In genomic region chr6:105825210-105825609, GRCh38 we compare ENCODE assay signal across 31 cellular contexts.
"Had no signal": no experiment of that assay in that cellular context is flagged by ENCODE, and none has a peak within 500 bp of the region (broad histone marks: within the 10 kb centered on the region; RNA-seq: fewer than 3 reads in every experiment).

No MANE protein-coding gene starts in this region.

- H3K27ac ChIP-seq: ascending aorta, cardiac muscle cell, PC-9, VCaP had no signal

- H3K36me3 Mint-ChIP-seq: activated naive CD4-positive, alpha-beta T cell treated with anti-CD3 and anti-CD28 coated beads, Interleukin-2, amount 50 U/mL, for 24 hours had no signal

- H3K4me3 ChIP-seq: ascending aorta, cardiac muscle cell, MG63, PC-9 had no signal

- H3K9me3 ChIP-seq: ascending aorta had no signal

- H3K36me3 ChIP-seq: ascending aorta, cardiac muscle cell, MG63 had no signal

- ATAC-seq: activated CD8-positive, alpha-beta T cell treated with anti-CD3 and anti-CD28 coated beads for 36 hours had no signal

- H3K27me3 Mint-ChIP-seq: activated CD4-positive, alpha-beta T cell treated with anti-CD3 and anti-CD28 coated beads, Interleukin-2, amount 10 ng/mL, durations not matched to agents 24 days and 14 days; activated naive CD4-positive, alpha-beta T cell treated with anti-CD3 and anti-CD28 coated beads, Interleukin-2, amount 50 U/mL, for 24 hours; activated T-helper 17 cell treated with anti-CD3 and anti-CD28 coated beads, Interleukin-2, amount 50 U/mL, for 72 hours; central memory CD8-positive, alpha-beta T cell had no signal

- DNase-seq: activated CD4-positive, alpha-beta T cell treated with anti-CD3 and anti-CD28 coated beads, Interleukin-2, amount 10 ng/mL, durations not matched to agents 24 days and 14 days; activated CD4-positive, alpha-beta T cell treated with anti-CD3 and anti-CD28 coated beads, Interleukin-2, amount 50 U/mL, for 4 hours; activated CD8-positive, alpha-beta T cell treated with anti-CD3 and anti-CD28 coated beads for 36 hours; activated gamma-delta T cell; activated naive CD4-positive, alpha-beta T cell treated with Interleukin-2 at 50 U/mL for 16 hours; activated naive CD8-positive, alpha-beta T cell treated with anti-CD3 and anti-CD28 coated beads, Interleukin-2, amount 10 ng/mL, durations not matched to agents 7 days and 5 days; activated T-cell treated with anti-CD3 and anti-CD28 coated beads, Interleukin-2, amount 50 U/mL, for 1 hour; activated T-cell treated with anti-CD3 and anti-CD28 coated beads, Interleukin-2, amount 50 U/mL, for 72 hours; amygdala; Kasumi-1; MG63; NCI-H1048; NCI-H1105 treated with DMSO at 0.1 percent for 48 hours; NCI-H1436; NCI-H1694; NCI-H1930; NCI-H2081 treated with DMSO at 0.1 percent for 48 hours; NCI-H510A; NCI-H526; NCI-H748 treated with DMSO at 0.1 percent for 48 hours; NK-92 treated with Interleukin-12 subunit alpha and Interleukin-12 subunit beta, amount 100 ng/mL, for 24 hours; PC-9; Right ventricle myocardium superior; SW 1271; T-helper 9 cell had no signal

- H2AFZ ChIP-seq: PC-9 had no signal

- H3K4me1 Mint-ChIP-seq: activated naive CD4-positive, alpha-beta T cell treated with anti-CD3 and anti-CD28 coated beads, Interleukin-2, amount 50 U/mL, for 24 hours; activated naive CD8-positive, alpha-beta T cell treated with anti-CD3 and anti-CD28 coated beads, Interleukin-2, amount 10 ng/mL, durations not matched to agents 7 days and 5 days; activated T-helper 17 cell treated with anti-CD3 and anti-CD28 coated beads, Interleukin-2, amount 50 U/mL, for 72 hours; central memory CD8-positive, alpha-beta T cell had no signal

- H3K9me3 Mint-ChIP-seq: activated CD8-positive, alpha-beta T cell treated with anti-CD3 and anti-CD28 coated beads for 36 hours; activated T-helper 17 cell treated with anti-CD3 and anti-CD28 coated beads, Interleukin-2, amount 50 U/mL, for 72 hours; central memory CD8-positive, alpha-beta T cell had no signal

- H3K27ac Mint-ChIP-seq: activated CD4-positive, alpha-beta T cell treated with anti-CD3 and anti-CD28 coated beads, Interleukin-2, amount 10 ng/mL, durations not matched to agents 24 days and 14 days; activated CD8-positive, alpha-beta T cell treated with anti-CD3 and anti-CD28 coated beads for 36 hours; activated naive CD4-positive, alpha-beta T cell treated with anti-CD3 and anti-CD28 coated beads, Interleukin-2, amount 50 U/mL, for 24 hours; activated naive CD8-positive, alpha-beta T cell treated with anti-CD3 and anti-CD28 coated beads, Interleukin-2, amount 10 ng/mL, durations not matched to agents 7 days and 5 days; activated T-cell treated with anti-CD3 and anti-CD28 coated beads, Interleukin-2, amount 50 U/mL, for 72 hours; activated T-helper 17 cell treated with anti-CD3 and anti-CD28 coated beads, Interleukin-2, amount 50 U/mL, for 72 hours had no signal

- H3K4me2 ChIP-seq: PC-9 had no signal

- H3K4me3 Mint-ChIP-seq: activated CD4-positive, alpha-beta T cell treated with anti-CD3 and anti-CD28 coated beads, Interleukin-2, amount 10 ng/mL, durations not matched to agents 24 days and 14 days; activated CD8-positive, alpha-beta T cell treated with anti-CD3 and anti-CD28 coated beads for 36 hours; activated naive CD4-positive, alpha-beta T cell treated with anti-CD3 and anti-CD28 coated beads, Interleukin-2, amount 50 U/mL, for 24 hours; activated naive CD8-positive, alpha-beta T cell treated with anti-CD3 and anti-CD28 coated beads, Interleukin-2, amount 10 ng/mL, durations not matched to agents 7 days and 5 days; activated T-helper 17 cell treated with anti-CD3 and anti-CD28 coated beads, Interleukin-2, amount 50 U/mL, for 72 hours; central memory CD8-positive, alpha-beta T cell had no signal

- H3K27me3 ChIP-seq: ascending aorta, cardiac muscle cell, MG63 had no signal

- H3K4me1 ChIP-seq: ascending aorta had no signal
